Comparison of ENCODE assay signal across 8 cellular contexts in the genomic region with DNA sequence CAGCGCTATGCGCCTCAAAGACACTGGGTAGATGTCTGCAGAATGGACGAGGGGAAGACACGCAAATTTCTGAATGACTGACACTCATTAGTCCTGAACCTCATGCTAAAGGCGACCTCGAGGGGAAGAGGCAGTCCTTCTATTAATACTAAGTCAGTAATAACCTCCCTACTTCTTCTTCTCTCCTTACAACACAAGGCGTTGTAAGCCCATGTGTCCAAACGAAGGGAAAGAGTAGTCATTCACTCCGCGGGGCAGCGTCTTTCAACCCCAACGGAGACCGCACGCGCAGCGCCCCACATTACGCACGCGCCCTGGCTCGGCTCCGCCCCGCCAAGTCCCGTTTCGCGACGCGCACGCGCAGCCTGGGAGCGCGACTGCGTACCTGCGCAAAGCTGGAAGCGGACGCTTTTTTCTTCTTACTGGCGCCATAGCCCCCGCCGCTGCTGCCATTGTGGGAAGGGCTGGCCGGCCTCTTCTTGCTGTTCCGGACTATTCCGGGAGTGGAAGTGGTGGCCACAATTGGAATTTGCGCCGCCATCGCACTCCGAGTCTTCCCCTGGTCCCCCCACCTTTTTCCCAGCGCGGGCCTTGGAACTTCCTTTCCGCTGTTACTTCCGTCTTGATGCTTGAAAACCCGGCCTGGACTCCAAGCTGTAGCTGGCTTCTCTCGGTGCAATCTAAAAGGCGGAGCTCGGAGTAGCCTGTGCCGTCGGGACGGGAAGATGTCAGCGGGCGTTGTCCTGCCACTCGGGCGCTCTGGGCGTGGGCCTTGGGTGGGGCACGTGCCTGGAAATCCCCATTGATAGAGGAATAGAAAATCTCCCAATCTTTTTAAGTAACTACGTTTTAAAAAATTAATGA. TPM values are rescaled to one million over a fixed set of nuclear protein-coding genes. Genes with fewer than 3 reads are reported as not detected.
DNase-seq lines count a peak whose midpoint lies in the region; ATAC-seq and TF ChIP-seq lines count a peak whose summit lies in the region.

A gene with protein sequence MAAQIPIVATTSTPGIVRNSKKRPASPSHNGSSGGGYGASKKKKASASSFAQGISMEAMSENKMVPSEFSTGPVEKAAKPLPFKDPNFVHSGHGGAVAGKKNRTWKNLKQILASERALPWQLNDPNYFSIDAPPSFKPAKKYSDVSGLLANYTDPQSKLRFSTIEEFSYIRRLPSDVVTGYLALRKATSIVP (minus strand): TSS at position 627 of the 864 bp plus-strand sequence. CDS start 86 bp downstream, at position 541.

- H3K27me3 ChIP-seq in HAP-1 (ENCODE audit: low read depth) (no peaks in the 10 kb centered on the region), MG63 (no peaks in the 10 kb centered on the region)

- H3K4me3 ChIP-seq in HAP-1 (peak within 1 kb of the TSS; percentile 67), MG63 (peak within 1 kb of the TSS; percentile 69), fibroblast of pulmonary artery (replicated peaks; ENCODE audit: low read depth, low read length) (peak within 1 kb of the TSS; percentile 87)

- peaks cover 49% of the 10 kb centered on the region for H3K4me1 ChIP-seq in HAP-1

- H3K27me3 Mint-ChIP-seq in nephron (ENCODE audit: low read depth) = no peaks in the 10 kb centered on the region

- H3K4me3 Mint-ChIP-seq in nephron = peak within 1 kb of the TSS; percentile 93 to 95 (median 95)

- H3K36me3 ChIP-seq in HAP-1 (replicated peaks) (no peaks in the 10 kb centered on the region), MG63 (no peaks in the 10 kb centered on the region)

- no peaks in the 10 kb centered on the region for H3K9me3 ChIP-seq in HAP-1
- no peaks in the 10 kb centered on the region for H3K9me3 ChIP-seq in MG63

- DNase-seq in G401 (ENCODE audit: low spot score) (peak; percentile 95), HAP-1 (ENCODE audit: low spot score in 2 of 2) (peak; percentile 89 to 92), MG63 (peak; percentile 86), SHP77 (lab: John Stamatoyannopoulos, UW) (peak; percentile 82 to 90), fibroblast of pulmonary artery (ENCODE audit: low read depth) (peak; percentile 96)
- DNase-seq in activated effector memory CD4-positive, alpha-beta T cell treated with Interleukin-2 at 50 U/mL for 16 hours = peak; percentile 93
- DNase-seq in stimulated activated naive CD8-positive, alpha-beta T cell treated with anti-CD3 and anti-CD28 coated beads, Interleukin-15, Interleukin-2, amounts not matched to agents 100 U/mL and 50 U/mL, for 24 hours = peak; percentile 95

- no peak for TF ChIP-seq CTCF in fibroblast of pulmonary artery (IDR thresholded peaks at IDR 0.05; ENCODE audit: low read length, missing control alignments)
- TF ChIP-seq CTCF in nephron (IDR thresholded peaks at IDR 0.05; ENCODE audit: unreplicated experiment in 3 of 3) = no peak

- peak; percentile 95 for ATAC-seq in stimulated activated naive CD8-positive, alpha-beta T cell treated with anti-CD3 and anti-CD28 coated beads, Interleukin-15, Interleukin-2, amounts not matched to agents 100 U/mL and 50 U/mL, for 24 hours

- in situ Hi-C loops in G401 (cut with HindIII; ENCODE audit: low sequenced_read_pairs) = no loop called here
- in situ Hi-C loops in HAP-1 (cut with MboI; ENCODE audit: low sequenced_read_pairs) = no loop called here

- H3K4me1 Mint-ChIP-seq in nephron = peaks cover 22% of the 10 kb centered on the region

- no peaks in the 10 kb centered on the region for H3K9me3 Mint-ChIP-seq in nephron

- peak within 1 kb of the TSS; percentile 99 for H3K27ac Mint-ChIP-seq in nephron

- H3K36me3 Mint-ChIP-seq in nephron (ENCODE audit: low read depth) = no peaks in the 10 kb centered on the region

RNA-seq across cellular contexts. Expression of the gene that starts here (rescaled TPM):
- total RNA-seq in G401 (2014; rRNA removed; shearing (Covaris generic)) = 21.5 and 61.9 TPM in 2 replicates
- total RNA-seq in MG63 (2014; rRNA removed; shearing (Covaris generic); ENCODE audit: low replicate concordance) = 8.5 and 14.1 TPM in 2 replicates

Comparison
In these comparisons a context has a peak if more than half of its experiments do, and no peak if none do; other contexts are left out.
1. Peak in every context shown above with its lines: DNase-seq, ATAC-seq and H3K4me3 ChIP-seq.